Comparison of ENCODE assay signal across 1 cellular context in the genomic region with DNA sequence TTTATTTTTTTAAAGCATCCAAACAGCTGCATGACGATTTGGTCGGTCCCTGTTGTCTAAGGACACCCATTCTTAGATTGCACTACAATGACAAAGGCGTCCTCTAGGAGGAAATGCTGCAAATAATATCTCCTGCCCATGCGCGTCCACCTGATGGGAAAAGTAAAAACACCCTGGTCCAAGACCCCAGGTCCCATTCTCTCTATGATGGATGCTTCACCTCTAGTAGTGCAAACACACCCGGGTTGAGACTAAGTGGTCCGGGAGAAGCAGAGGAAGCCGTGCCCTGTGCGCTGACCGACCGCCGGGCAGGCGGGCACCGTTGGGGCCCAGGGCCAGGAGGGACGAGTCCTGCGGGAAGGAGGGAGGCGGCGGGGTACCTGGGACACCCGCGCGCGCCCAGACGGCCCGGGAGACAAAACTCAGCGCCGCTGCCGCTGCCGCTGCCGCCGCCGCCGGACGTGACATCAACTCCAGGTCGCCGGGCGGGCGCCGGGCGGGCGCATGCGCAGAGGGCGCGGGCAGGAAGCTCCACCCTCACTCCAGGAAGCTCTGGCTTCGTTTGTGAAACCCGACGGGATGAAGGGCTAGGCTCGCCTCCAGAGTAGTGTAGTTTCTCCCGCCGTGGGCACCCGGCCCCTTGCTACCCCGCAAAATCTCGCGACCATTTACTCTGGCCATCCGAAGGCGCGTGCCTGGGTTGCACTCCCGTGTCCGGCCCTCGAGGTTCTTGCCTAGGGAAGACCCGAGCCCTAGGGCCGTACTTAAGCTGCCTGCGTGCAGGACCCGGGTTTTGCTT.
TF ChIP-seq lines count a peak whose summit lies in the region.

A gene (minus strand): TSS at position 462 of the 799 bp plus-strand sequence. CDS start 1,639 bp downstream, outside the sequence.

TF ChIP-seq in K562, 482 proteins besides CTCF, POLR2A, EP300 and RAD21 (continued from another document):
- TF ChIP-seq, protein P1, sequence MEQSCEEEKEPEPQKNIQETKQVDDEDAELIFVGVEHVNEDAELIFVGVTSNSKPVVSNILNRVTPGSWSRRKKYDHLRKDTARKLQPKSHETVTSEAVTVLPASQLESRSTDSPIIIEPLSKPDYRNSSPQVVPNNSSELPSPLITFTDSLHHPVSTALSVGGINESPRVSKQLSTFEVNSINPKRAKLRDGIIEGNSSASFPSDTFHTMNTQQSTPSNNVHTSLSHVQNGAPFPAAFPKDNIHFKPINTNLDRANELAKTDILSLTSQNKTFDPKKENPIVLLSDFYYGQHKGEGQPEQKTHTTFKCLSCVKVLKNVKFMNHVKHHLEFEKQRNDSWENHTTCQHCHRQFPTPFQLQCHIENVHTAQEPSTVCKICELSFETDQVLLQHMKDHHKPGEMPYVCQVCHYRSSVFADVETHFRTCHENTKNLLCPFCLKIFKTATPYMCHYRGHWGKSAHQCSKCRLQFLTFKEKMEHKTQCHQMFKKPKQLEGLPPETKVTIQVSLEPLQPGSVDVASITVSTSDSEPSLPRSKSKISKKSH (CRISPR knock-in tag; IDR thresholded peaks at IDR 0.05): no peak
